ENCODE assay signal across 17 cellular contexts in the genomic region with DNA sequence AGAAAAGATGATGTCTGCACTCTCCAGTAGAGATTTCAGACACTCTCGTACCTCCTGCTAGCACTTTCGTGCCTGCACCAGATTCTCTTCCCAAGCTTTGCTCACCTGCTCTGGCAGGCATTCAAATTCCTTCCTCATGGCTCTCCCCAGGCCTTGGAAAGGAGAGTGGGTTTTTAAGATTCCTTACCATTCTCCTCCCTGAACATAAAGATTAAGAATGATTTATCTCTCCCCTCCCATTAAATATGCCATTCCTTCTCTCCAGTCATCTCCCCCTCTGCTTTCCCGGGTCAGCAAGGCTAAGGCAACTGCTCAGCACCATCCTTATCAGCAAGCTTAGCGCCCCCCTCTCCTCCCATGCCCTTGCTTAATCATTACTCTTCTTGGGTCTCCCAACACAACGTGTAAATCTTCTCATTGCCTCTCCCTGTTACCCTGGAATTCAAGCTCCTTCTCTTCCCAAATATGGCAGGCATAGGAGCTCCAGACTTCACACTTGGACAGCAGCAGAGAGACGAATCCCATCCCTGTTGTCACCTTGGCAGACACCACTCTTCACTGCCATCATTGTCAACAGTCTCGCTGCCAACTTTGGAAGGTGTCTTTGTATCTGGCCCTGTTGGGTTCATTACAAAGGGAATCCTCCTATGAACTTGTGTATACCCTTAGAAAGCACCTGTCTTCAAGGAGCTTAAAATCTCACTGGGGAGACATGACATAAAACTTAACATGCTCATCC.
DNase-seq lines count a peak whose midpoint lies in the region; ATAC-seq and TF ChIP-seq lines count a peak whose summit lies in the region.
"Had no signal": no experiment of that assay in that cellular context is flagged by ENCODE, and none has a peak within 500 bp of the region (broad histone marks: within the 10 kb centered on the region; RNA-seq: fewer than 3 reads in every experiment).

No MANE protein-coding gene starts in this region.

- H3K27ac ChIP-seq in right cardiac atrium (ENCODE audit: low read length) (peak overlapping the region; percentile 47), heart right ventricle (no peak overlapping the region), HEK293 (ENCODE audit: extremely low read depth, low read depth, low read length) (no peak overlapping the region)
- H3K27ac ChIP-seq: GM23248 had no signal

- no peaks in the 10 kb centered on the region for H3K9me3 ChIP-seq in right cardiac atrium (ENCODE audit: control insufficient read depth, low read length)
- H3K9me3 ChIP-seq in heart right ventricle = no peaks in the 10 kb centered on the region
- no peaks in the 10 kb centered on the region for H3K9me3 ChIP-seq in HEK293 (ENCODE audit: control insufficient read depth, insufficient read depth, low read depth, low read length)

- ATAC-seq in right cardiac atrium (peak; percentile 49 to 51), heart right ventricle (no peak), omental fat pad (ENCODE audit: low FRiP score) (peak; percentile 3)
- ATAC-seq: HCT116 had no signal

- H3K4me1 ChIP-seq in right cardiac atrium (ENCODE audit: control insufficient read depth, insufficient read depth, low read length) (peaks cover 5% of the 10 kb centered on the region), heart right ventricle (peaks cover 0 to 7% (median 0%) of the 10 kb centered on the region in 9 donors), HEK293 (ENCODE audit: control insufficient read depth, insufficient read depth, low read length) (peaks cover 7% of the 10 kb centered on the region)

- CTCF ChIA-PET in HEK293 (lab: Yijun Ruan, JAX) = interaction anchor here (0.7 to 1.2 kb wide), 2 partner anchors 19 to 23 kb away, joined by 3 to 4 read pairs; no protein-coding TSS in a partner anchor

- H3K27me3 ChIP-seq in right cardiac atrium (ENCODE audit: control insufficient read depth, insufficient read depth) (no peaks in the 10 kb centered on the region), heart right ventricle (peaks cover 0 to 5% (median 0%) of the 10 kb centered on the region in 7 donors)

- H3K36me3 ChIP-seq in heart right ventricle = no peaks in the 10 kb centered on the region
- H3K36me3 ChIP-seq in HEK293 (ENCODE audit: control insufficient read depth in 2 of 2, insufficient read depth in 1 of 2, low read length in 2 of 2) = no peaks in the 10 kb centered on the region

- POLR2A ChIA-PET in HEK293 (lab: Yijun Ruan, JAX) = no interaction called here

- DNase-seq in right cardiac atrium = no peak
- no peak for DNase-seq in heart right ventricle
- peak; percentile 51 for DNase-seq in cerebellar cortex (ENCODE audit: low spot score)
- no peak for DNase-seq in omental fat pad (ENCODE audit: low spot score)
- no peak for DNase-seq in activated effector memory CD4-positive, alpha-beta T cell treated with anti-CD3 and anti-CD28 coated beads, Interleukin-2, amount 50 U/mL, for 16 hours
- DNase-seq in ecto neural progenitor cell (ENCODE audit: low spot score) = no peak
- DNase-seq in inferior parietal cortex (ENCODE audit: extremely low spot score) = no peak
- DNase-seq: Calu3; CD4-positive, alpha-beta memory T cell; COR-L47; DMS53; DMS79 treated with DMSO at 0.1 percent for 48 hours; GM23248; H7; HFFc6 had no signal

- 49% methylated on average over 7 of the region's 7 CpGs for WGBS in right cardiac atrium
- WGBS in heart right ventricle, 2 donors = 65 to 73% methylated on average over 7 of the region's 7 CpGs

- H3K4me3 ChIP-seq in right cardiac atrium (ENCODE audit: low read length) (no peak overlapping the region), heart right ventricle (no peak overlapping the region), HEK293 (ENCODE audit: low read depth, low read length) (no peak overlapping the region)
- H3K4me3 ChIP-seq: GM23248 had no signal

- intact Hi-C loops in right cardiac atrium (cut with DNase I) = no loop called here
- intact Hi-C loops in heart right ventricle (cut with DNase I) = no loop called here

- no peak for TF ChIP-seq CTCF in heart right ventricle (IDR thresholded peaks at IDR 0.05)
- no peak for TF ChIP-seq CTCF in HEK293 (tag by site-specific recombination; IDR thresholded peaks at IDR 0.05)
- no peak for TF ChIP-seq CTCF in omental fat pad (IDR thresholded peaks at IDR 0.05)

TF ChIP-seq in HEK293, 187 proteins besides CTCF, POLR2A, EP300 and RAD21:
- TF ChIP-seq ZNF223 (tag by site-specific recombination; IDR thresholded peaks at IDR 0.05) = no peak
- no peak for TF ChIP-seq ZNF704 (tag by site-specific recombination; IDR thresholded peaks at IDR 0.05)
- no peak for TF ChIP-seq ZNF350 (tag by site-specific recombination; IDR thresholded peaks at IDR 0.05)
- no peak for TF ChIP-seq ZSCAN16 (tag by site-specific recombination; IDR thresholded peaks at IDR 0.05)
- no peak for TF ChIP-seq GFI1B (tag by site-specific recombination; IDR thresholded peaks at IDR 0.05)
- no peak for TF ChIP-seq ZNF274 (IDR thresholded peaks at IDR 0.05; ENCODE audit: low read length)
- no peak for TF ChIP-seq ZNF274 (tag by site-specific recombination; IDR thresholded peaks at IDR 0.05; ENCODE audit: borderline replicate concordance)
- TF ChIP-seq ZNF341 (tag by site-specific recombination; IDR thresholded peaks at IDR 0.05; ENCODE audit: low read depth) = peak; percentile 56
- TF ChIP-seq ZSCAN5A (tag by site-specific recombination; IDR thresholded peaks at IDR 0.05) = no peak
- TF ChIP-seq ZNF555 (tag by site-specific recombination; conservative IDR thresholded peaks at IDR 0.05) = no peak
- TF ChIP-seq ZNF639 (tag by site-specific recombination; IDR thresholded peaks at IDR 0.05) = no peak
- peak; percentile 39; the same call in 1 of the 2 replicates for TF ChIP-seq WT1 (tag by site-specific recombination; IDR thresholded peaks at IDR 0.05)
- no peak for TF ChIP-seq ZNF621 (tag by site-specific recombination; IDR thresholded peaks at IDR 0.05)
- TF ChIP-seq ZNF776 (tag by site-specific recombination; IDR thresholded peaks at IDR 0.05; ENCODE audit: borderline replicate concordance) = no peak
- no peak for TF ChIP-seq KLF7 (tag by site-specific recombination; IDR thresholded peaks at IDR 0.05; ENCODE audit: borderline replicate concordance)
- 0 out of 2 replicates have a peak, but pooled peaks have one; percentile 15 for TF ChIP-seq TRIM28 (IDR thresholded peaks at IDR 0.05; ENCODE audit: borderline replicate concordance, low read length)
- no peak for TF ChIP-seq ZNF623 (tag by site-specific recombination; IDR thresholded peaks at IDR 0.05)
- no peak for TF ChIP-seq ZNF169 (tag by site-specific recombination; IDR thresholded peaks at IDR 0.05)

Comparison
In these comparisons a context has a peak if more than half of its experiments do, and no peak if none do; other contexts are left out.
1. ATAC-seq: peak in right cardiac atrium (2 of 2) and omental fat pad (single experiment); none in heart right ventricle (0 of 8).